In the genomic region with DNA sequence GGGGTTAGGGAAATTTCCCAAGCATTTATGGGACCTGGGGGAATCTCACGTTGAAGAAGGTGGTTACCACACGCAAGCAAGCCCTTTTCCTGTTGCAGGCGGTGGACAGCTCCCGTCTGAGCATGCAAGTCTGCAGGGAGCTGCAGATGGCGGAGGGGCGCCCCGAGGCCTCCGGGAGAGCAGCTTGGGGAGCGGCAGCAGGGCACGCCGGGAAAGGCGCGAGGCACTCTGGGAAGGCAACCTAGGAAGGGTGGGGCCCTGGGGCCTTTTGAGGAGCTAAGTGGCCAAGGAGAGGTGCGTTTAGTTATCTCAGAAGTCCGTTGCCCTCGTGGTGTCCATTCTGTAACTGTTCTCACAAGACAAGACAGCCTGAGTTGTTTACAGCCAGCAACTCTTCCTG, we compare ENCODE assay signal across 31 cellular contexts. TPM values are rescaled to one million over a fixed set of nuclear protein-coding genes. Genes with fewer than 3 reads are reported as not detected.
A peak's percentile ranks its signal among the peaks of the same experiment; 100 is the strongest.
DNase-seq lines count a peak whose midpoint lies in the region; ATAC-seq, FAIRE-seq and TF ChIP-seq lines count a peak whose summit lies in the region.
"Had no signal": no experiment of that assay in that cellular context is flagged by ENCODE, and none has a peak within 500 bp of the region (broad histone marks: within the 10 kb centered on the region; RNA-seq: fewer than 3 reads in every experiment).

No MANE protein-coding gene starts in this region.

- DNase-seq in HepG2 (ENCODE audit: low spot score), result no peak
- no peak for DNase-seq in right lobe of liver
- DNase-seq in amniotic epithelial cell (ENCODE audit: low read depth), result peak; percentile 11
- DNase-seq in iPS-NIHi7 (ENCODE audit: extremely low spot score), result peak; percentile 38
- DNase-seq in testis, result peak; percentile 54
- no peak for DNase-seq in NCI-H2029 (lab: John Stamatoyannopoulos, UW)
- DNase-seq: activated CD4-positive, alpha-beta T cell treated with anti-CD3 and anti-CD28 coated beads, Interleukin-2, amount 50 U/mL, for 1 hour; activated CD4-positive, CD25-positive, alpha-beta regulatory T cell; activated gamma-delta T cell; activated naive CD8-positive, alpha-beta T cell treated with anti-CD3 and anti-CD28 coated beads, Interleukin-2, amount 10 ng/mL, durations not matched to agents 7 days and 5 days; activated T-cell treated with anti-CD3 and anti-CD28 coated beads, Interleukin-2, amount 50 U/mL, for 24 hours; colonic mucosa; DND-41; effector memory CD4-positive, alpha-beta T cell; heart right ventricle; NCI-H2029 treated with DMSO at 0.1 percent for 48 hours; NCI-H2227 treated with DMSO at 0.1 percent for 48 hours; NCI-H526 treated with DMSO at 0.1 percent for 48 hours; NK-92 treated with Interleukin-12 subunit alpha and Interleukin-12 subunit beta, amount 100 ng/mL, for 24 hours; stimulated activated CD4-positive, alpha-beta T cell treated with anti-CD3 and anti-CD28 coated beads, Interleukin-2, amount 100 ng/mL, for 24 hours; stimulated activated CD8-positive, alpha-beta memory T cell treated with anti-CD3 and anti-CD28 coated beads, Interleukin-4, amount 100 ng/mL, for 48 hours; stimulated activated naive CD8-positive, alpha-beta T cell treated with anti-CD3 and anti-CD28 coated beads, Interleukin-15, amount 100 ng/mL, for 72 hours; tibial artery had no signal

- TF ChIP-seq CTCF in HepG2 (CRISPR knock-in tag; IDR thresholded peaks at IDR 0.05) (no peak), right lobe of liver (IDR thresholded peaks at IDR 0.05) (no peak), testis (IDR thresholded peaks at IDR 0.05) (no peak)

- H3K27ac ChIP-seq in HepG2 (ENCODE audit: extremely low read length, insufficient read depth, low read length), result no peak overlapping the region
- H3K27ac ChIP-seq in right lobe of liver, result no peak overlapping the region
- H3K27ac ChIP-seq in testis, result no peak overlapping the region
- H3K27ac ChIP-seq: colonic mucosa, heart right ventricle, pancreas, SK-N-MC, tibial artery, vagina had no signal

- intact Hi-C loops in HepG2 (cut with micrococcal nuclease; ENCODE audit: unreplicated experiment), result no loop called here
- intact Hi-C loops in right lobe of liver (cut with DNase I), result no loop called here
- intact Hi-C loops in testis (cut with DNase I; ENCODE audit: low total_unique reads), result no loop called here

- POLR2A ChIA-PET in HepG2 (lab: Yijun Ruan, JAX), result no interaction called here

- ATAC-seq in HepG2 (no peak), right lobe of liver (no peak), HG03342 (IDR thresholded peaks at IDR 0.05; ENCODE audit: unreplicated experiment) (no peak), GM21576 (IDR thresholded peaks at IDR 0.05; ENCODE audit: unreplicated experiment) (no peak)
- ATAC-seq: HCT116; heart right ventricle; pancreas; stimulated activated naive CD8-positive, alpha-beta T cell treated with anti-CD3 and anti-CD28 coated beads, Interleukin-15, amount 100 ng/mL, for 72 hours had no signal

- no peak for FAIRE-seq in HepG2 (lab: Jason Lieb, UNC)
- FAIRE-seq: astrocyte, frontal cortex, pancreas had no signal

- BruUV-seq in HepG2 (replicated peaks; lab: Mats Ljungman, UMichigan), result no TSS peak

- 0 out of 2 replicates have a peak overlapping the region, but pooled peaks have one; percentile 18 for H3K4me2 ChIP-seq in HepG2 (ENCODE audit: low read depth, low read length)

- TF ChIP-seq POLR2A in HepG2 (IDR thresholded peaks at IDR 0.05; ENCODE audit: insufficient read depth in 1 of 2, low read depth in 2 of 2, low read length in 2 of 2) (no peak), right lobe of liver (IDR thresholded peaks at IDR 0.05) (no peak), testis (IDR thresholded peaks at IDR 0.05) (no peak)

- CTCF ChIA-PET in HepG2 (lab: Yijun Ruan, JAX; ENCODE audit: low intra/inter-chr PET ratio, low total read pairs), result no interaction called here

- H2AFZ ChIP-seq in HepG2 (ENCODE audit: low read length), result no peak overlapping the region

- WGBS in HepG2 (ENCODE audit: low lambda C conversion rate), result 50% methylated on average over 13 of the region's 16 CpGs
- 68% methylated on average over 9 of the region's 16 CpGs for WGBS in right lobe of liver (ENCODE audit: insufficient coverage, low coverage, low lambda C conversion rate, missing lambda C conversion rate)
- 39 to 49% methylated on average over 8 to 16 of the region's 16 CpGs for WGBS in testis, 2 donors

- H3K4me1 ChIP-seq in HepG2 (ENCODE audit: insufficient read depth, low read length) (no peaks in the 10 kb centered on the region), right lobe of liver (no peaks in the 10 kb centered on the region), testis (no peaks in the 10 kb centered on the region)
- H3K4me1 ChIP-seq: colonic mucosa, heart right ventricle, pancreas, tibial artery, vagina had no signal

- no peaks in the 10 kb centered on the region for H3K79me2 ChIP-seq in HepG2 (ENCODE audit: insufficient read depth, low read length)

- no peak overlapping the region for H3K4me3 ChIP-seq in HepG2 (replicated peaks in 1 of 3; ENCODE audit: insufficient read depth in 1 of 3, low read depth in 2 of 3, low read length in 3 of 3)
- no peak overlapping the region for H3K4me3 ChIP-seq in right lobe of liver
- peak overlapping the region; percentile 46 to 47 for H3K4me3 ChIP-seq in testis
- H3K4me3 ChIP-seq: colonic mucosa, heart right ventricle, pancreas, SK-N-MC, tibial artery, vagina had no signal

- H4K20me1 ChIP-seq in HepG2 (ENCODE audit: insufficient read depth, low read length), result no peaks in the 10 kb centered on the region

- no peaks in the 10 kb centered on the region for H3K9me3 ChIP-seq in HepG2 (ENCODE audit: low read length)
- H3K9me3 ChIP-seq in right lobe of liver, result no peaks in the 10 kb centered on the region
- no peaks in the 10 kb centered on the region for H3K9me3 ChIP-seq in testis
- H3K9me3 ChIP-seq: colonic mucosa, heart right ventricle, pancreas, tibial artery, vagina had no signal

- in situ Hi-C loops in HepG2 (cut with HindIII; ENCODE audit: extremely low pct_ligation_motif_present, low pct_unique_long_range_greater_than_20kb), result no loop called here

- H3K27me3 ChIP-seq in HepG2 (ENCODE audit: control insufficient read depth in 1 of 2, insufficient read depth in 2 of 2, low read length in 2 of 2) (peaks cover 0 to 8% of the 10 kb centered on the region in 2 experiments; a peak in 1 of 5 replicates), right lobe of liver (no peaks in the 10 kb centered on the region), testis (no peaks in the 10 kb centered on the region)
- H3K27me3 ChIP-seq: colonic mucosa, pancreas, tibial artery, vagina had no signal

- TF ChIP-seq EP300 in HepG2 (IDR thresholded peaks at IDR 0.05; ENCODE audit: low read depth in 2 of 2, low read length in 2 of 2) (no peak), HepG2 (CRISPR knock-in tag; IDR thresholded peaks at IDR 0.05; ENCODE audit: borderline replicate concordance) (no peak)

- no peak overlapping the region for H3K9ac ChIP-seq in HepG2 (ENCODE audit: insufficient read depth, low read depth, low read length)

- TF ChIP-seq RAD21 in HepG2 (CRISPR knock-in tag; IDR thresholded peaks at IDR 0.05), result no peak

- no peaks in the 10 kb centered on the region for H3K36me3 ChIP-seq in HepG2 (replicated peaks in 1 of 2; ENCODE audit: control insufficient read depth in 1 of 2, insufficient read depth in 2 of 2, low read length in 2 of 2)
- no peaks in the 10 kb centered on the region for H3K36me3 ChIP-seq in right lobe of liver
- H3K36me3 ChIP-seq in testis (ENCODE audit: low read depth, missing control alignments), result no peaks in the 10 kb centered on the region
- H3K36me3 ChIP-seq: colonic mucosa, heart right ventricle, pancreas, tibial artery, vagina had no signal

TF ChIP-seq in HepG2, 621 proteins besides CTCF, POLR2A, EP300 and RAD21 (continues in another document):
- no peak for TF ChIP-seq ZNF703 (CRISPR knock-in tag; IDR thresholded peaks at IDR 0.05; ENCODE audit: borderline replicate concordance)
- no peak for TF ChIP-seq FOSL1 (CRISPR knock-in tag; IDR thresholded peaks at IDR 0.05; ENCODE audit: borderline replicate concordance)
- TF ChIP-seq ZNF660 (CRISPR knock-in tag; IDR thresholded peaks at IDR 0.05; ENCODE audit: borderline replicate concordance, low read depth), result no peak
- no peak for TF ChIP-seq PHB2 (IDR thresholded peaks at IDR 0.05; ENCODE audit: partially characterized antibody)

RNA-seq across cellular contexts. Expression of a gene that starts 57.0 kb away (rescaled TPM):
- 42.1 and 48.7 TPM in 2 replicates for total RNA-seq in HepG2 (2016; rRNA removed; fragmentation: Illumina TruSeq; extraction: Trizol)
- 8.2 and 8.9 TPM in 2 replicates for total RNA-seq in HepG2 (2016; cell fraction: cytosol; rRNA removed; fragmentation: Illumina TruSeq; extraction: Trizol; ENCODE audit: low read depth)
- 40.6 and 49.4 TPM in 2 replicates for total RNA-seq in HepG2 (2016; cell fraction: insoluble cytoplasmic fraction; rRNA removed; fragmentation: Illumina TruSeq; extraction: Trizol)
- total RNA-seq in HepG2 (2016; cell fraction: membrane; rRNA removed; fragmentation: Illumina TruSeq; extraction: Trizol), result 18.7 and 22.7 TPM in 2 replicates
- total RNA-seq in HepG2 (2016; cell fraction: nucleus; rRNA removed; fragmentation: Illumina TruSeq; extraction: Trizol), result 17.1 TPM in 2 replicates
- 28.7 and 30.3 TPM in 2 replicates for polyA plus RNA-seq in HepG2 (2011; rRNA removed)
- 22.8 and 25.8 TPM in 2 replicates for polyA plus RNA-seq in HepG2 (2011; cell fraction: cytosol; rRNA removed)
- polyA plus RNA-seq in HepG2 (2011; cell fraction: nucleus; rRNA removed), result 45.0 and 49.3 TPM in 2 replicates
- polyA plus RNA-seq in HepG2 (2012), result 19.3 and 20.6 TPM in 2 replicates
- polyA plus RNA-seq in HepG2 (2016; cell fraction: cytosol; fragmentation: Illumina TruSeq; extraction: Trizol; ENCODE audit: low read depth), result 8.9 and 13.1 TPM in 2 replicates
- 53.7 and 53.8 TPM in 2 replicates for polyA plus RNA-seq in HepG2 (2016; cell fraction: insoluble cytoplasmic fraction; fragmentation: Illumina TruSeq; extraction: Trizol; ENCODE audit: low read depth)
- polyA plus RNA-seq in HepG2 (2016; cell fraction: membrane; fragmentation: Illumina TruSeq; extraction: Trizol; ENCODE audit: low read depth), result 13.8 and 19.5 TPM in 2 replicates
- 31.2 and 32.5 TPM in 2 replicates for polyA plus RNA-seq in HepG2 (2016; cell fraction: nucleus; fragmentation: Illumina TruSeq; extraction: Trizol; ENCODE audit: insufficient read depth, low read depth)
- 19.1 and 23.5 TPM in 2 replicates for polyA minus RNA-seq in HepG2 (2011; rRNA and poly(A)+ RNA removed; ENCODE audit: low replicate concordance)
- polyA minus RNA-seq in HepG2 (2011; cell fraction: cytosol; rRNA and poly(A)+ RNA removed), result 8.8 and 12.7 TPM in 2 replicates
- polyA minus RNA-seq in HepG2 (2011; cell fraction: nucleus; rRNA and poly(A)+ RNA removed), result 12.7 and 16.2 TPM in 2 replicates
- total RNA-seq in right lobe of liver, result 10 to 100 TPM; 24.1 to 36.7 (median 27.0) TPM
- total RNA-seq in testis, result 100 to 1,000 TPM in 1 of 2 donors, 10 to 100 TPM in 1; 60.5 to 104 TPM
- 58.7 TPM for polyA plus RNA-seq in testis (ENCODE audit: insufficient read depth, low read depth, low replicate concordance)

Comparison
In these comparisons a context has a peak if more than half of its experiments do, and no peak if none do; other contexts are left out.
1. DNase-seq: peak in amniotic epithelial cell (single experiment), iPS-NIHi7 (single experiment) and testis (single experiment); none in HepG2 (single experiment), right lobe of liver (0 of 3) and NCI-H2029 (single experiment).
2. H3K4me3 ChIP-seq: peak in testis (2 of 2); none in HepG2 (0 of 3) and right lobe of liver (0 of 3).